ENCODE assay signal across 1 cellular context in the genomic region with DNA sequence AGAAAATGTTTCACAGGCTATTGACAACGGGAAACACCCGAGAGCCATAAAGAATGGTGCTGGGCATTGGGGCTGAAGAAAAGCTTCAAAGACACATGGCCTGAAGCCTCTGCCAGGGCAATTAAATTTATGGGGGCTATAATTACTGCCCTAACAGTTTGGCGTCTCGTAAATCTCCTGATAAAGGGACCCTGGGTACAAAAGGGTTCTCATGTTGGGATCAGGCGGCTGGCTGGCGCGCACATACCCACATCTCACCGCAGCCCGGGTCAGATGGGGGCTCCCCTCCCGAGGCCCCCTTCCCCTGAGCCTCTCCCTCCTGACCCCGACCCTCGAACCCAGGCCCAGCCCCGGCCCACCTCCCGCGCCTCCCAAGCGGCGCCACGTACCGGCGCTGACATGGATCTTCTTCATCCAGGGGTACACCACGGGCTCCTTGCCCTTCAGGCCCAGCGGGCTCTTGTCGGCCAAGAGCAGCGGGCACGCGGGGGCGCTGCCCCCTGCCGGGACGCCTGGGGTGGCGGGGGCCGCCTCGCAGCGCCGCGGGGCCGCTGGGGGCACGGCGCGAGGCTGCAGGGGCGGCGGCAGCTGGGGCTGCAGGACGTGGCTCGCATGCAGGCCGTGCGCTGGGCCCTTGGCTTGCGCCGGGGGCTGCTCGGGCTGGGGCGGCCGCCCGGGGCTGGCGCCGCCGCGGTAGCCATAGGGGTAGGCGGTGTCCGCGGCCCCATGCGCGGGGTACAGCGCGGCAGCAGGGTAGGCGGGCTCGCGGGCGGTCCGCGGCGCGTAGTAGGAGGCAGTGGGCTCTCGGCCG.
TF ChIP-seq lines count a peak whose summit lies in the region.

No MANE protein-coding gene starts in this region.

TF ChIP-seq in SK-N-SH, 30 proteins besides CTCF, POLR2A, EP300 and RAD21 (continued from another document):
- TF ChIP-seq, protein P1, sequence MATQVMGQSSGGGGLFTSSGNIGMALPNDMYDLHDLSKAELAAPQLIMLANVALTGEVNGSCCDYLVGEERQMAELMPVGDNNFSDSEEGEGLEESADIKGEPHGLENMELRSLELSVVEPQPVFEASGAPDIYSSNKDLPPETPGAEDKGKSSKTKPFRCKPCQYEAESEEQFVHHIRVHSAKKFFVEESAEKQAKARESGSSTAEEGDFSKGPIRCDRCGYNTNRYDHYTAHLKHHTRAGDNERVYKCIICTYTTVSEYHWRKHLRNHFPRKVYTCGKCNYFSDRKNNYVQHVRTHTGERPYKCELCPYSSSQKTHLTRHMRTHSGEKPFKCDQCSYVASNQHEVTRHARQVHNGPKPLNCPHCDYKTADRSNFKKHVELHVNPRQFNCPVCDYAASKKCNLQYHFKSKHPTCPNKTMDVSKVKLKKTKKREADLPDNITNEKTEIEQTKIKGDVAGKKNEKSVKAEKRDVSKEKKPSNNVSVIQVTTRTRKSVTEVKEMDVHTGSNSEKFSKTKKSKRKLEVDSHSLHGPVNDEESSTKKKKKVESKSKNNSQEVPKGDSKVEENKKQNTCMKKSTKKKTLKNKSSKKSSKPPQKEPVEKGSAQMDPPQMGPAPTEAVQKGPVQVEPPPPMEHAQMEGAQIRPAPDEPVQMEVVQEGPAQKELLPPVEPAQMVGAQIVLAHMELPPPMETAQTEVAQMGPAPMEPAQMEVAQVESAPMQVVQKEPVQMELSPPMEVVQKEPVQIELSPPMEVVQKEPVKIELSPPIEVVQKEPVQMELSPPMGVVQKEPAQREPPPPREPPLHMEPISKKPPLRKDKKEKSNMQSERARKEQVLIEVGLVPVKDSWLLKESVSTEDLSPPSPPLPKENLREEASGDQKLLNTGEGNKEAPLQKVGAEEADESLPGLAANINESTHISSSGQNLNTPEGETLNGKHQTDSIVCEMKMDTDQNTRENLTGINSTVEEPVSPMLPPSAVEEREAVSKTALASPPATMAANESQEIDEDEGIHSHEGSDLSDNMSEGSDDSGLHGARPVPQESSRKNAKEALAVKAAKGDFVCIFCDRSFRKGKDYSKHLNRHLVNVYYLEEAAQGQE (IDR thresholded peaks at IDR 0.05; ENCODE audit: low read depth, low read length), result no peak
- no peak for TF ChIP-seq FOXJ3 (CRISPR knock-in tag; IDR thresholded peaks at IDR 0.05)
- no peak for TF ChIP-seq RCOR1 (IDR thresholded peaks at IDR 0.05; ENCODE audit: low read length)
- no peak for TF ChIP-seq RFX5 (IDR thresholded peaks at IDR 0.05; ENCODE audit: low read length)
- TF ChIP-seq RXRA (IDR thresholded peaks at IDR 0.05; ENCODE audit: borderline replicate concordance, low read depth), result no peak
- TF ChIP-seq EZH2phosphoT487 (IDR thresholded peaks at IDR 0.05; ENCODE audit: borderline replicate concordance, low read depth), result no peak
- TF ChIP-seq GABPA (IDR thresholded peaks at IDR 0.05; ENCODE audit: low read depth), result no peak
- TF ChIP-seq MXI1 (IDR thresholded peaks at IDR 0.05; ENCODE audit: low read depth, low read length), result no peak
- TF ChIP-seq, protein P2, sequence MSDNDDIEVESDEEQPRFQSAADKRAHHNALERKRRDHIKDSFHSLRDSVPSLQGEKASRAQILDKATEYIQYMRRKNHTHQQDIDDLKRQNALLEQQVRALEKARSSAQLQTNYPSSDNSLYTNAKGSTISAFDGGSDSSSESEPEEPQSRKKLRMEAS (IDR thresholded peaks at IDR 0.05; ENCODE audit: low read depth), result no peak
- TF ChIP-seq, protein P3, sequence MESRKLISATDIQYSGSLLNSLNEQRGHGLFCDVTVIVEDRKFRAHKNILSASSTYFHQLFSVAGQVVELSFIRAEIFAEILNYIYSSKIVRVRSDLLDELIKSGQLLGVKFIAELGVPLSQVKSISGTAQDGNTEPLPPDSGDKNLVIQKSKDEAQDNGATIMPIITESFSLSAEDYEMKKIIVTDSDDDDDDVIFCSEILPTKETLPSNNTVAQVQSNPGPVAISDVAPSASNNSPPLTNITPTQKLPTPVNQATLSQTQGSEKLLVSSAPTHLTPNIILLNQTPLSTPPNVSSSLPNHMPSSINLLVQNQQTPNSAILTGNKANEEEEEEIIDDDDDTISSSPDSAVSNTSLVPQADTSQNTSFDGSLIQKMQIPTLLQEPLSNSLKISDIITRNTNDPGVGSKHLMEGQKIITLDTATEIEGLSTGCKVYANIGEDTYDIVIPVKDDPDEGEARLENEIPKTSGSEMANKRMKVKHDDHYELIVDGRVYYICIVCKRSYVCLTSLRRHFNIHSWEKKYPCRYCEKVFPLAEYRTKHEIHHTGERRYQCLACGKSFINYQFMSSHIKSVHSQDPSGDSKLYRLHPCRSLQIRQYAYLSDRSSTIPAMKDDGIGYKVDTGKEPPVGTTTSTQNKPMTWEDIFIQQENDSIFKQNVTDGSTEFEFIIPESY (IDR thresholded peaks at IDR 0.05; ENCODE audit: borderline replicate concordance, low read depth), result no peak
- TF ChIP-seq, protein P4, sequence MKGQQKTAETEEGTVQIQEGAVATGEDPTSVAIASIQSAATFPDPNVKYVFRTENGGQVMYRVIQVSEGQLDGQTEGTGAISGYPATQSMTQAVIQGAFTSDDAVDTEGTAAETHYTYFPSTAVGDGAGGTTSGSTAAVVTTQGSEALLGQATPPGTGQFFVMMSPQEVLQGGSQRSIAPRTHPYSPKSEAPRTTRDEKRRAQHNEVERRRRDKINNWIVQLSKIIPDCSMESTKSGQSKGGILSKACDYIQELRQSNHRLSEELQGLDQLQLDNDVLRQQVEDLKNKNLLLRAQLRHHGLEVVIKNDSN (IDR thresholded peaks at IDR 0.05; ENCODE audit: borderline replicate concordance, low read depth), result no peak
- TF ChIP-seq SIN3A (IDR thresholded peaks at IDR 0.05; ENCODE audit: borderline replicate concordance, low read depth, low read length), result no peak
- no peak for TF ChIP-seq NRF1 (IDR thresholded peaks at IDR 0.05; ENCODE audit: low read depth, low read length)
- TF ChIP-seq, protein P5, sequence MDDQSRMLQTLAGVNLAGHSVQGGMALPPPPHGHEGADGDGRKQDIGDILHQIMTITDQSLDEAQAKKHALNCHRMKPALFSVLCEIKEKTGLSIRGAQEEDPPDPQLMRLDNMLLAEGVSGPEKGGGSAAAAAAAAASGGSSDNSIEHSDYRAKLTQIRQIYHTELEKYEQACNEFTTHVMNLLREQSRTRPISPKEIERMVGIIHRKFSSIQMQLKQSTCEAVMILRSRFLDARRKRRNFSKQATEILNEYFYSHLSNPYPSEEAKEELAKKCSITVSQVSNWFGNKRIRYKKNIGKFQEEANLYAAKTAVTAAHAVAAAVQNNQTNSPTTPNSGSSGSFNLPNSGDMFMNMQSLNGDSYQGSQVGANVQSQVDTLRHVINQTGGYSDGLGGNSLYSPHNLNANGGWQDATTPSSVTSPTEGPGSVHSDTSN (IDR thresholded peaks at IDR 0.05), result no peak
- no peak for TF ChIP-seq NFIC (IDR thresholded peaks at IDR 0.05; ENCODE audit: borderline replicate concordance)
